Comparison of ENCODE assay signal across 21 cellular contexts in the genomic region with DNA sequence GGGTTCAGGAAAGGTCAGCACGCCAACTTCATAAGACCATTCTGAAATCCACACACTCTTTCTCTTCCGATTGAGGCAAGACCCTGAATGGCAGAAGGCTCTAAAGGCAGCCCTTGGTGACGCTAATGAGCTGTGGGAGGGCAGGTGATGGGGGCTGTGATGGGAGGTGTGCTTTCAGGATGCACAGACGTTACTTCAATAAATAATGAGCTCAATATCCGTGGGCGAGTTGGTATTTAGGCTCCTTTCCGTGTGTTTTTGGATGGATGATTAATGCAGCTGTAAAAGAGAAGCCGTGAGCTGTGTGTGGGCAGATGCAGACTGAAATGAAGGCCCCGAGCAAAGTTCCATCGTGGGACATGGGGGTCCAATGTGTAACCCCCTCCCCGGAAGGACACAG.
"Had no signal": no experiment of that assay in that cellular context is flagged by ENCODE, and none has a peak within 500 bp of the region (broad histone marks: within the 10 kb centered on the region; RNA-seq: fewer than 3 reads in every experiment).

No MANE protein-coding gene starts in this region.

- H3K27me3 Mint-ChIP-seq: IgD-negative memory B cell had no signal

- H3K4me2 ChIP-seq: KMS-11, SK-N-SH had no signal

- H3K36me3 Mint-ChIP-seq: IgD-negative memory B cell had no signal

- FAIRE-seq: HTR-8/SVneo, K562 had no signal

- H3K9me2 ChIP-seq: SK-N-SH had no signal

- ATAC-seq: K562, Panc1, PC-3 had no signal

- H3K9me3 ChIP-seq: SK-N-SH had no signal

- H3K4me3 Mint-ChIP-seq: IgD-negative memory B cell had no signal

- H3K27ac ChIP-seq: HL-60, KMS-11, RWPE1 had no signal

- H3K4me3 ChIP-seq: K562 had no signal

- H3K9ac ChIP-seq: KMS-11, SK-N-SH had no signal

- H3K9me3 Mint-ChIP-seq: IgD-negative memory B cell had no signal

- H3K27ac Mint-ChIP-seq: IgD-negative memory B cell had no signal

- DNase-seq: Kasumi-1, MM.1S, NCI-H1092 treated with DMSO at 0.1 percent for 48 hours, NCI-H1436, NCI-H187, NCI-H2029 treated with DMSO at 0.1 percent for 48 hours, NCI-H2171 treated with DMSO at 0.1 percent for 48 hours, NCI-H524, NCI-H526 treated with DMSO at 0.1 percent for 48 hours, NCI-H774, PC-3, SHP77, SK-N-SH, SW 1271 had no signal
